ENCODE assay signal across 27 cellular contexts in genomic region chr17:11805952-11806351, GRCh38.
"Had no signal": no experiment of that assay in that cellular context is flagged by ENCODE, and none has a peak within 500 bp of the region (broad histone marks: within the 10 kb centered on the region; RNA-seq: fewer than 3 reads in every experiment).

No MANE protein-coding gene starts in this region.

- H3K4me1 ChIP-seq: ascending aorta, breast epithelium, colonic mucosa, heart left ventricle had no signal

- H3K9me3 ChIP-seq: ascending aorta, breast epithelium, colonic mucosa, heart left ventricle had no signal

- H3K9me3 Mint-ChIP-seq: activated T-cell treated with anti-CD3 and anti-CD28 coated beads, Interleukin-2, amount 50 U/mL, for 24 hours had no signal

- DNase-seq: activated CD4-positive, alpha-beta memory T cell treated with anti-CD3 and anti-CD28 coated beads, Interleukin-2, amount 10 ng/mL, durations not matched to agents 7 days and 5 days; activated CD4-positive, alpha-beta T cell treated with anti-CD3 and anti-CD28 coated beads for 36 hours; activated CD4-positive, alpha-beta T cell treated with anti-CD3 and anti-CD28 coated beads, Interleukin-2, amount 10 ng/mL, durations not matched to agents 7 days and 5 days; activated CD4-positive, alpha-beta T cell treated with anti-CD3 and anti-CD28 coated beads, Interleukin-2, amount 50 U/mL, for 4 hours; activated CD4-positive, CD25-positive, alpha-beta regulatory T cell; activated CD4-positive, CD25-positive, alpha-beta regulatory T cell treated with anti-CD3 and anti-CD28 coated beads, Interleukin-2, amount 50 U/mL, for 72 hours; activated CD8-positive, alpha-beta memory T cell treated with anti-CD3 and anti-CD28 coated beads, Interleukin-2, amount 50 U/mL, for 48 hours; activated gamma-delta T cell; activated naive CD4-positive, alpha-beta T cell; activated naive CD4-positive, alpha-beta T cell treated with anti-CD3 and anti-CD28 coated beads, Interleukin-2, amount 10 ng/mL, durations not matched to agents 7 days and 5 days; activated naive CD8-positive, alpha-beta T cell treated with anti-CD3 and anti-CD28 coated beads, Interleukin-2, amount 10 ng/mL, durations not matched to agents 7 days and 5 days; activated T-cell treated with anti-CD3 and anti-CD28 coated beads for 4 hours; activated T-cell treated with anti-CD3 and anti-CD28 coated beads, Interleukin-2, amount 50 U/mL, for 24 hours; activated T-cell treated with anti-CD3 and anti-CD28 coated beads, Interleukin-2, amount 50 U/mL, for 72 hours; central memory CD4-positive, alpha-beta T cell; cerebellar nuclear complex; colonic mucosa; effector memory CD4-positive, alpha-beta T cell; erythroblast; foreskin fibroblast; heart left ventricle; T-helper 2 cell had no signal

- H3K36me3 ChIP-seq: ascending aorta, breast epithelium, cardiac muscle cell, colonic mucosa, heart left ventricle had no signal

- H3K36me3 Mint-ChIP-seq: activated naive CD4-positive, alpha-beta T cell treated with anti-CD3 and anti-CD28 coated beads, Interleukin-2, amount 10 ng/mL, durations not matched to agents 7 days and 5 days; activated naive CD8-positive, alpha-beta T cell treated with anti-CD3 and anti-CD28 coated beads, Interleukin-2, amount 10 ng/mL, durations not matched to agents 7 days and 5 days; brain had no signal

- H3K4me1 Mint-ChIP-seq: activated CD4-positive, alpha-beta memory T cell treated with anti-CD3 and anti-CD28 coated beads, Interleukin-2, amount 10 ng/mL, durations not matched to agents 7 days and 5 days; activated CD4-positive, alpha-beta T cell treated with anti-CD3 and anti-CD28 coated beads for 36 hours; activated CD4-positive, alpha-beta T cell treated with anti-CD3 and anti-CD28 coated beads, Interleukin-2, amount 10 ng/mL, durations not matched to agents 7 days and 5 days; activated naive CD4-positive, alpha-beta T cell treated with anti-CD3 and anti-CD28 coated beads, Interleukin-2, amount 10 ng/mL, durations not matched to agents 7 days and 5 days; activated naive CD8-positive, alpha-beta T cell treated with anti-CD3 and anti-CD28 coated beads, Interleukin-2, amount 10 ng/mL, durations not matched to agents 7 days and 5 days had no signal

- H3K27ac ChIP-seq: ascending aorta, breast epithelium, cardiac muscle cell, colonic mucosa, heart left ventricle had no signal

- H3K4me3 Mint-ChIP-seq: activated CD4-positive, alpha-beta memory T cell treated with anti-CD3 and anti-CD28 coated beads, Interleukin-2, amount 10 ng/mL, durations not matched to agents 7 days and 5 days; activated CD4-positive, alpha-beta T cell treated with anti-CD3 and anti-CD28 coated beads for 36 hours; activated CD4-positive, alpha-beta T cell treated with anti-CD3 and anti-CD28 coated beads, Interleukin-2, amount 10 ng/mL, durations not matched to agents 7 days and 5 days; activated naive CD4-positive, alpha-beta T cell treated with anti-CD3 and anti-CD28 coated beads, Interleukin-2, amount 10 ng/mL, durations not matched to agents 7 days and 5 days; activated naive CD8-positive, alpha-beta T cell treated with anti-CD3 and anti-CD28 coated beads, Interleukin-2, amount 10 ng/mL, durations not matched to agents 7 days and 5 days; activated T-cell treated with anti-CD3 and anti-CD28 coated beads, Interleukin-2, amount 50 U/mL, for 24 hours; activated T-cell treated with anti-CD3 and anti-CD28 coated beads, Interleukin-2, amount 50 U/mL, for 72 hours; brain had no signal

- H3K27ac Mint-ChIP-seq: activated CD4-positive, alpha-beta memory T cell treated with anti-CD3 and anti-CD28 coated beads, Interleukin-2, amount 10 ng/mL, durations not matched to agents 7 days and 5 days; activated CD4-positive, alpha-beta T cell treated with anti-CD3 and anti-CD28 coated beads for 36 hours; activated CD4-positive, alpha-beta T cell treated with anti-CD3 and anti-CD28 coated beads, Interleukin-2, amount 10 ng/mL, durations not matched to agents 7 days and 5 days; activated naive CD4-positive, alpha-beta T cell treated with anti-CD3 and anti-CD28 coated beads, Interleukin-2, amount 10 ng/mL, durations not matched to agents 7 days and 5 days; activated naive CD4-positive, alpha-beta T cell treated with anti-CD3 and anti-CD28 coated beads, Interleukin-2, amount 50 U/mL, for 72 hours; activated naive CD8-positive, alpha-beta T cell treated with anti-CD3 and anti-CD28 coated beads, Interleukin-2, amount 10 ng/mL, durations not matched to agents 7 days and 5 days; activated T-cell treated with anti-CD3 and anti-CD28 coated beads, Interleukin-2, amount 50 U/mL, for 24 hours; activated T-cell treated with anti-CD3 and anti-CD28 coated beads, Interleukin-2, amount 50 U/mL, for 72 hours; brain had no signal

- H3K4me3 ChIP-seq: ascending aorta, breast epithelium, cardiac muscle cell, colonic mucosa, heart left ventricle had no signal

- ATAC-seq: activated CD4-positive, alpha-beta T cell treated with anti-CD3 and anti-CD28 coated beads for 36 hours; activated naive CD4-positive, alpha-beta T cell treated with anti-CD3 and anti-CD28 coated beads, Interleukin-2, amount 50 U/mL, for 72 hours; activated T-cell treated with anti-CD3 and anti-CD28 coated beads, Interleukin-2, amount 50 U/mL, for 72 hours; heart left ventricle had no signal

- H3K27me3 ChIP-seq: ascending aorta, breast epithelium, cardiac muscle cell, colonic mucosa, heart left ventricle had no signal

- H3K27me3 Mint-ChIP-seq: activated CD4-positive, alpha-beta memory T cell treated with anti-CD3 and anti-CD28 coated beads, Interleukin-2, amount 10 ng/mL, durations not matched to agents 7 days and 5 days; activated CD4-positive, alpha-beta T cell treated with anti-CD3 and anti-CD28 coated beads for 36 hours; activated CD4-positive, alpha-beta T cell treated with anti-CD3 and anti-CD28 coated beads, Interleukin-2, amount 10 ng/mL, durations not matched to agents 7 days and 5 days; activated naive CD4-positive, alpha-beta T cell treated with anti-CD3 and anti-CD28 coated beads, Interleukin-2, amount 10 ng/mL, durations not matched to agents 7 days and 5 days; activated naive CD8-positive, alpha-beta T cell treated with anti-CD3 and anti-CD28 coated beads, Interleukin-2, amount 10 ng/mL, durations not matched to agents 7 days and 5 days had no signal
